ENCODE assay signal across 10 cellular contexts in genomic region chr11:62443390-62444201, GRCh38. TPM values are rescaled to one million over a fixed set of nuclear protein-coding genes. Genes with fewer than 3 reads are reported as not detected.
DNase-seq lines count a peak whose midpoint lies in the region; ATAC-seq and TF ChIP-seq lines count a peak whose summit lies in the region.
"Had no signal": no experiment of that assay in that cellular context is flagged by ENCODE, and none has a peak within 500 bp of the region (broad histone marks: within the 10 kb centered on the region; RNA-seq: fewer than 3 reads in every experiment).

No MANE protein-coding gene starts in this region.

- 79% methylated on average over 2 of the region's 17 CpGs for WGBS in right lobe of liver (ENCODE audit: insufficient coverage, low coverage, low lambda C conversion rate, missing lambda C conversion rate)
- 64 to 74% methylated on average over 17 of the region's 17 CpGs for WGBS in testis, 2 donors

- H3K9me3 ChIP-seq in right lobe of liver: no peaks in the 10 kb centered on the region
- H3K9me3 ChIP-seq in testis: no peaks in the 10 kb centered on the region
- H3K9me3 ChIP-seq: A549 had no signal

- H3K4me1 Mint-ChIP-seq in T-helper 2 cell treated with Interferon-gamma antibody and Interleukin-4, amounts not matched to agents 5 μg/mL and 100 μg/mL, for 36 hours (ENCODE audit: low read depth): peaks cover 13% of the 10 kb centered on the region

- no peak for DNase-seq in T-helper 2 cell treated with Interferon-gamma antibody and Interleukin-4, amounts not matched to agents 5 μg/mL and 100 μg/mL, for 36 hours (ENCODE audit: low spot score)
- DNase-seq in T-helper 2 cell: no peak
- DNase-seq in amniotic epithelial cell (ENCODE audit: low read depth): peak; percentile 25
- no peak for DNase-seq in right lobe of liver
- DNase-seq in testis: no peak
- no peak for DNase-seq in GF-D8 (lab: John Stamatoyannopoulos, UW)

- H3K27me3 ChIP-seq in right lobe of liver (no peaks in the 10 kb centered on the region), testis (no peaks in the 10 kb centered on the region)

- H3K36me3 ChIP-seq in right lobe of liver (no peaks in the 10 kb centered on the region), testis (ENCODE audit: low read depth, missing control alignments) (no peaks in the 10 kb centered on the region)

- intact Hi-C loops in right lobe of liver (cut with DNase I): no loop called here
- intact Hi-C loops in testis (cut with DNase I; ENCODE audit: low total_unique reads): no loop called here

- H3K4me1 ChIP-seq in right lobe of liver: peaks cover 0 to 22% (median 10%) of the 10 kb centered on the region in 4 donors
- peaks cover 36% of the 10 kb centered on the region for H3K4me1 ChIP-seq in testis

- ATAC-seq in right lobe of liver (peak; percentile 9 to 47 (median 34)), HG03457 (IDR thresholded peaks at IDR 0.05; ENCODE audit: unreplicated experiment) (no peak), HG03521 (IDR thresholded peaks at IDR 0.05; ENCODE audit: unreplicated experiment) (no peak)
- ATAC-seq: A549, GM23338 had no signal

- no peak for TF ChIP-seq POLR2A in right lobe of liver (IDR thresholded peaks at IDR 0.05)
- TF ChIP-seq POLR2A in testis (IDR thresholded peaks at IDR 0.05): no peak

- H3K27me3 Mint-ChIP-seq in T-helper 2 cell treated with Interferon-gamma antibody and Interleukin-4, amounts not matched to agents 5 μg/mL and 100 μg/mL, for 36 hours (ENCODE audit: low read depth): peaks cover 23% of the 10 kb centered on the region

- H3K9me3 Mint-ChIP-seq in T-helper 2 cell treated with Interferon-gamma antibody and Interleukin-4, amounts not matched to agents 5 μg/mL and 100 μg/mL, for 36 hours: no peaks in the 10 kb centered on the region
- H3K9me3 Mint-ChIP-seq: GM23338 had no signal

- TF ChIP-seq CTCF in right lobe of liver (IDR thresholded peaks at IDR 0.05) (no peak), testis (IDR thresholded peaks at IDR 0.05) (no peak)

- H3K4me3 ChIP-seq in right lobe of liver: no peak overlapping the region
- no peak overlapping the region for H3K4me3 ChIP-seq in testis
- H3K4me3 ChIP-seq: A549, GM23338 had no signal

- no peak overlapping the region for H3K27ac Mint-ChIP-seq in T-helper 2 cell treated with Interferon-gamma antibody and Interleukin-4, amounts not matched to agents 5 μg/mL and 100 μg/mL, for 36 hours
- H3K27ac Mint-ChIP-seq: GM23338 had no signal

- no peaks in the 10 kb centered on the region for H3K36me3 Mint-ChIP-seq in T-helper 2 cell treated with Interferon-gamma antibody and Interleukin-4, amounts not matched to agents 5 μg/mL and 100 μg/mL, for 36 hours (ENCODE audit: low read depth)

- H3K4me3 Mint-ChIP-seq in T-helper 2 cell treated with Interferon-gamma antibody and Interleukin-4, amounts not matched to agents 5 μg/mL and 100 μg/mL, for 36 hours: peak overlapping the region; percentile 76
- H3K4me3 Mint-ChIP-seq: GM23338 had no signal

- H3K27ac ChIP-seq in right lobe of liver (peak overlapping the region in 2 of 3 donors; percentile 7 to 25), testis (peak overlapping the region; percentile 40 to 80)

RNA-seq across cellular contexts. Expression of gene SCGB1A1, which starts 24.8 kb away (rescaled TPM):
- total RNA-seq in right lobe of liver: not detected
- total RNA-seq in testis: not detected
- not detected for polyA plus RNA-seq in testis (ENCODE audit: insufficient read depth, low read depth, low replicate concordance)
- total RNA-seq: GM23338 had no signal
- polyA plus RNA-seq: GM23338 had no signal

Comparison
In these comparisons a context has a peak if more than half of its experiments do, and no peak if none do; other contexts are left out.
1. ATAC-seq: peak in right lobe of liver (4 of 4); none in HG03457 (single experiment) and HG03521 (single experiment).